Comparison of ENCODE assay signal across 8 cellular contexts in genomic region chr10:120336910-120337540, GRCh38.
DNase-seq lines count a peak whose midpoint lies in the region; ATAC-seq, FAIRE-seq and TF ChIP-seq lines count a peak whose summit lies in the region.

No MANE protein-coding gene starts in this region.

- peaks cover 14% of the 10 kb centered on the region for H3K27me3 Mint-ChIP-seq in CD4-positive, alpha-beta T cell
- H3K27me3 Mint-ChIP-seq in activated CD8-positive, alpha-beta T cell treated with anti-CD3 and anti-CD28 coated beads, Interleukin-2, amount 10 ng/mL, durations not matched to agents 7 days and 5 days (ENCODE audit: low read depth): peaks cover 7% of the 10 kb centered on the region

- H3K4me3 Mint-ChIP-seq in CD4-positive, alpha-beta T cell: no peak overlapping the region
- no peak overlapping the region for H3K4me3 Mint-ChIP-seq in activated CD8-positive, alpha-beta T cell treated with anti-CD3 and anti-CD28 coated beads, Interleukin-2, amount 10 ng/mL, durations not matched to agents 7 days and 5 days

- H3K9me3 Mint-ChIP-seq in CD4-positive, alpha-beta T cell: no peaks in the 10 kb centered on the region
- no peaks in the 10 kb centered on the region for H3K9me3 Mint-ChIP-seq in activated CD8-positive, alpha-beta T cell treated with anti-CD3 and anti-CD28 coated beads, Interleukin-2, amount 10 ng/mL, durations not matched to agents 7 days and 5 days (ENCODE audit: insufficient read depth)

- CTCF ChIA-PET in CD4-positive, alpha-beta T cell (lab: Charles Lee): interaction anchor here (1.0 to 1.3 kb wide), 3 partner anchors 10 to 587 kb away, joined by 3 to 4 read pairs (median 4); no protein-coding TSS in a partner anchor
- CTCF ChIA-PET in activated CD8-positive, alpha-beta T cell treated with anti-CD3 and anti-CD28 coated beads, Interleukin-2, amount 10 ng/mL, durations not matched to agents 7 days and 5 days (lab: Charles Lee): interaction anchor here (0.8 to 2.1 kb wide), 9 partner anchors 9 to 651 kb away, joined by 3 to 11 read pairs (median 4); no protein-coding TSS in a partner anchor

- H3K27ac Mint-ChIP-seq in CD4-positive, alpha-beta T cell: no peak overlapping the region
- H3K27ac Mint-ChIP-seq in activated CD8-positive, alpha-beta T cell treated with anti-CD3 and anti-CD28 coated beads, Interleukin-2, amount 10 ng/mL, durations not matched to agents 7 days and 5 days: no peak overlapping the region

- no peak for ATAC-seq in CD4-positive, alpha-beta T cell (ENCODE audit: poor library complexity)
- ATAC-seq in GM19351 (IDR thresholded peaks at IDR 0.05; ENCODE audit: unreplicated experiment) (peak; percentile 93), esophagus mucosa (peak; percentile 57), HG03095 (IDR thresholded peaks at IDR 0.05; ENCODE audit: unreplicated experiment) (no peak)
- no peak for ATAC-seq in activated CD8-positive, alpha-beta T cell treated with anti-CD3 and anti-CD28 coated beads, Interleukin-2, amount 10 ng/mL, durations not matched to agents 7 days and 5 days

- no peaks in the 10 kb centered on the region for H3K9me3 ChIP-seq in CD4-positive, alpha-beta T cell (ENCODE audit: control insufficient read depth, low read length)

- H3K36me3 Mint-ChIP-seq in CD4-positive, alpha-beta T cell (ENCODE audit: low read depth): no peaks in the 10 kb centered on the region
- H3K36me3 Mint-ChIP-seq in activated CD8-positive, alpha-beta T cell treated with anti-CD3 and anti-CD28 coated beads, Interleukin-2, amount 10 ng/mL, durations not matched to agents 7 days and 5 days (ENCODE audit: low read depth): no peaks in the 10 kb centered on the region

- peak; percentile 9 for FAIRE-seq in urothelium cell line (lab: Jason Lieb, UNC)

- H3K4me1 Mint-ChIP-seq in CD4-positive, alpha-beta T cell (ENCODE audit: low read depth): no peaks in the 10 kb centered on the region
- no peaks in the 10 kb centered on the region for H3K4me1 Mint-ChIP-seq in activated CD8-positive, alpha-beta T cell treated with anti-CD3 and anti-CD28 coated beads, Interleukin-2, amount 10 ng/mL, durations not matched to agents 7 days and 5 days (ENCODE audit: low read depth)

- TF ChIP-seq CTCF in CD4-positive, alpha-beta T cell (IDR thresholded peaks at IDR 0.05): peak; percentile 88

- POLR2A ChIA-PET in CD4-positive, alpha-beta T cell (lab: Charles Lee): no interaction called here
- POLR2A ChIA-PET in activated CD8-positive, alpha-beta T cell treated with anti-CD3 and anti-CD28 coated beads, Interleukin-2, amount 10 ng/mL, durations not matched to agents 7 days and 5 days (lab: Charles Lee): no interaction called here

- no peaks in the 10 kb centered on the region for H3K27me3 ChIP-seq in CD4-positive, alpha-beta T cell (ENCODE audit: control insufficient read depth, insufficient read depth, low read length)

- DNase-seq in CD4-positive, alpha-beta T cell: peak; percentile 18 to 57 (median 26)
- DNase-seq in NCI-H69 (lab: John Stamatoyannopoulos, UW): peak; percentile 61
- DNase-seq in activated CD8-positive, alpha-beta T cell treated with anti-CD3 and anti-CD28 coated beads, Interleukin-2, amount 10 ng/mL, durations not matched to agents 7 days and 5 days: peak; percentile 64
- peak; percentile 10 for DNase-seq in non-pigmented ciliary epithelial cell (ENCODE audit: low read depth)
- DNase-seq in urothelium cell line (ENCODE audit: low spot score): peak; percentile 36

- intact Hi-C loops in CD4-positive, alpha-beta T cell (cut with DNase I, micrococcal nuclease): loop anchor here in 1 of 2 experiments (2.0 to 5.0 kb wide), 2 partner anchors 586 to 650 kb away; no protein-coding TSS in a partner anchor

- no peak overlapping the region for H3K27ac ChIP-seq in CD4-positive, alpha-beta T cell (ENCODE audit: low read depth, low read length)

Comparison
In these comparisons a context has a peak if more than half of its experiments do, and no peak if none do; other contexts are left out.
1. ATAC-seq: peak in GM19351 (single experiment) and esophagus mucosa (single experiment); none in CD4-positive, alpha-beta T cell (single experiment), activated CD8-positive, alpha-beta T cell treated with anti-CD3 and anti-CD28 coated beads, Interleukin-2, amount 10 ng/mL, durations not matched to agents 7 days and 5 days (single experiment) and HG03095 (single experiment).
2. DNase-seq: peak in every context shown above with its lines; median percentile 64 in activated CD8-positive, alpha-beta T cell treated with anti-CD3 and anti-CD28 coated beads, Interleukin-2, amount 10 ng/mL, durations not matched to agents 7 days and 5 days; 61 in NCI-H69; 36 in urothelium cell line; 26 in CD4-positive, alpha-beta T cell; 10 in non-pigmented ciliary epithelial cell.